Comparison of ENCODE assay signal across 20 cellular contexts in the genomic region with DNA sequence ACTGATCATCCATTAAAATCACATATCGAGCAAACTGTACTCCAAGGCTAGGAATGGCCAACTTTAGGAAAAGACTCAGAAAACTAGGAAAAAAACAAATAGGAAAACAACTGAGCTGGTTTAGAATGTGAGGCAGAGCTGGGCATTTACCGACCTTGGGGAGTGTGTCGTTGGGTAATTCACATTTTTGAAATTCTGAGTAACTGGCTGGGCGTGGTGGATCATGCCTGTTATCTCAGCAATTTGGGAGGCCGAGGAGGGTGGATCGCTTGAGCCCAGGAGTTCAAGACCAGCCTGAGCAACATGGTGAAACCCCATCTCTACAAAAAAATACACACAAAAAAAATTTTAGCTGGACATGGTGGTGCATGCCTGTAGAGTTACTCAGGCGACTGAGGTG.
DNase-seq lines count a peak whose midpoint lies in the region; ATAC-seq and TF ChIP-seq lines count a peak whose summit lies in the region.
"Had no signal": no experiment of that assay in that cellular context is flagged by ENCODE, and none has a peak within 500 bp of the region (broad histone marks: within the 10 kb centered on the region; RNA-seq: fewer than 3 reads in every experiment).

No MANE protein-coding gene starts in this region.

- H3K4me1 ChIP-seq in Peyer's patch = peaks cover 0 to 22% (median 3%) of the 10 kb centered on the region in 4 donors
- no peaks in the 10 kb centered on the region for H3K4me1 ChIP-seq in MM.1S (ENCODE audit: low read length)

- H3K9ac ChIP-seq in MM.1S (ENCODE audit: low read length) = no peak overlapping the region
- H3K9ac ChIP-seq: KMS-11 had no signal

- TF ChIP-seq CTCF in CD14-positive monocyte (IDR thresholded peaks at IDR 0.05) = no peak
- no peak for TF ChIP-seq CTCF in Peyer's patch (IDR thresholded peaks at IDR 0.05)
- no peak for TF ChIP-seq CTCF in fibroblast of the aortic adventitia (IDR thresholded peaks at IDR 0.05; ENCODE audit: insufficient read depth, low read length)
- TF ChIP-seq CTCF in omental fat pad (IDR thresholded peaks at IDR 0.05) = no peak
- no peak for TF ChIP-seq CTCF in lower leg skin (IDR thresholded peaks at IDR 0.05)
- no peak for TF ChIP-seq CTCF in MM.1S (IDR thresholded peaks at IDR 0.05; ENCODE audit: low read length)

- peak overlapping the region in 3 of 4 donors; percentile 37 to 72 (median 53) for H3K27ac ChIP-seq in Peyer's patch
- H3K27ac ChIP-seq in MM.1S (ENCODE audit: low read length) = no peak overlapping the region
- H3K27ac ChIP-seq: KMS-11 had no signal

- no peak for DNase-seq in CD14-positive monocyte (ENCODE audit: low spot score)
- peak in 1 of 3 donors; percentile 55 for DNase-seq in Peyer's patch
- DNase-seq in fibroblast of the aortic adventitia (ENCODE audit: low read depth) = peak; percentile 53
- no peak for DNase-seq in omental fat pad (ENCODE audit: low spot score)
- no peak for DNase-seq in cortex of kidney (lab: John Stamatoyannopoulos, UW)
- DNase-seq in lower leg skin (ENCODE audit: low spot score in 2 of 2) = no peak
- no peak for DNase-seq in MM.1S
- DNase-seq: activated CD4-positive, alpha-beta T cell treated with anti-CD3 and anti-CD28 coated beads for 1 hour; activated CD8-positive, alpha-beta memory T cell treated with anti-CD3 and anti-CD28 coated beads, Interleukin-2, amount 50 U/mL, for 48 hours; caudate nucleus; heart left ventricle; NCI-H146; NCI-H510A; sigmoid colon; stimulated activated naive CD4-positive, alpha-beta T cell had no signal

- peaks cover 0 to 1% (median 0%) of the 10 kb centered on the region in 3 donors for H3K27me3 Mint-ChIP-seq in CD14-positive monocyte (ENCODE audit: low read depth in 3 of 3)

- H3F3A ChIP-seq in MM.1S (ENCODE audit: insufficient read depth, low read length) = no peaks in the 10 kb centered on the region

- H3K4me1 Mint-ChIP-seq in CD14-positive monocyte = peaks cover 43% of the 10 kb centered on the region

- TF ChIP-seq POLR2A in Peyer's patch (IDR thresholded peaks at IDR 0.05) (no peak), lower leg skin (IDR thresholded peaks at IDR 0.05) (no peak)

- H3K4me3 Mint-ChIP-seq in CD14-positive monocyte = peak overlapping the region in 1 of 2 donors; percentile 20
- H3K4me3 Mint-ChIP-seq: T-helper 1 cell treated with Interleukin-12 subunit alpha and Interleukin-12 subunit beta and Interleukin-4 antibody, amounts not matched to agents 30 μg/mL and 1 μg/mL, for 36 hours had no signal

- H3K36me3 ChIP-seq in Peyer's patch = no peaks in the 10 kb centered on the region
- H3K36me3 ChIP-seq in MM.1S (replicated peaks; ENCODE audit: insufficient read depth, low read length) = no peaks in the 10 kb centered on the region
- H3K36me3 ChIP-seq: heart left ventricle, sigmoid colon had no signal

- H3K4me3 ChIP-seq in Peyer's patch (no peak overlapping the region), fibroblast of the aortic adventitia (ENCODE audit: low read depth, low read length) (no peak overlapping the region), lower leg skin (ENCODE audit: low read depth, poor library complexity, severe bottlenecking) (no peak overlapping the region), MM.1S (ENCODE audit: low read length) (no peak overlapping the region)
- H3K4me3 ChIP-seq: heart left ventricle, sigmoid colon had no signal

- 58% methylated on average over 7 of the region's 7 CpGs for WGBS in lower leg skin, 2 donors

- no peak overlapping the region for H3K4me2 ChIP-seq in MM.1S (ENCODE audit: low read depth, low read length)
- H3K4me2 ChIP-seq: KMS-11 had no signal

- H3K27ac Mint-ChIP-seq in CD14-positive monocyte = peak overlapping the region; percentile 85 to 94 (median 91)
- H3K27ac Mint-ChIP-seq: activated naive CD4-positive, alpha-beta T cell treated with anti-CD3 and anti-CD28 coated beads, Interleukin-2, amount 50 U/mL, for 72 hours; T-helper 1 cell treated with Interleukin-12 subunit alpha and Interleukin-12 subunit beta and Interleukin-4 antibody, amounts not matched to agents 30 μg/mL and 1 μg/mL, for 36 hours had no signal

- peaks cover 0 to 4% (median 3%) of the 10 kb centered on the region in 7 donors for H3K9me3 Mint-ChIP-seq in CD14-positive monocyte
- H3K9me3 Mint-ChIP-seq: activated naive CD4-positive, alpha-beta T cell treated with anti-CD3 and anti-CD28 coated beads, Interleukin-2, amount 50 U/mL, for 72 hours; T-helper 1 cell treated with Interleukin-12 subunit alpha and Interleukin-12 subunit beta and Interleukin-4 antibody, amounts not matched to agents 30 μg/mL and 1 μg/mL, for 36 hours had no signal

- no peaks in the 10 kb centered on the region for H3K27me3 ChIP-seq in Peyer's patch
- no peaks in the 10 kb centered on the region for H3K27me3 ChIP-seq in MM.1S (replicated peaks; ENCODE audit: insufficient read depth, low read length)
- H3K27me3 ChIP-seq: heart left ventricle, sigmoid colon had no signal

- intact Hi-C loops in CD14-positive monocyte (cut with micrococcal nuclease) = loop anchor here (5.0 to 10.0 kb wide), 5 partner anchors 147 to 297 kb away; no protein-coding TSS in a partner anchor
- intact Hi-C loops in lower leg skin (cut with DNase I; ENCODE audit: low total_unique reads) = loop anchor here (5.0 kb wide), 1 partner anchor 297 kb away; no protein-coding TSS in a partner anchor

- peak; percentile 84 for ATAC-seq in omental fat pad (ENCODE audit: low FRiP score)
- no peak for ATAC-seq in GM21529 (IDR thresholded peaks at IDR 0.05; ENCODE audit: unreplicated experiment)
- ATAC-seq: activated naive CD4-positive, alpha-beta T cell treated with anti-CD3 and anti-CD28 coated beads, Interleukin-2, amount 50 U/mL, for 72 hours; HCT116; heart left ventricle had no signal

- no peaks in the 10 kb centered on the region for H4K20me1 ChIP-seq in MM.1S (ENCODE audit: insufficient read depth, low read length)

- H3K79me2 ChIP-seq in MM.1S (ENCODE audit: low read length) = no peaks in the 10 kb centered on the region

- no peak overlapping the region for H2AFZ ChIP-seq in MM.1S (ENCODE audit: low read length)

- H3K9me3 ChIP-seq in Peyer's patch (no peaks in the 10 kb centered on the region), MM.1S (replicated peaks; ENCODE audit: insufficient read depth, low read length) (no peaks in the 10 kb centered on the region)
- H3K9me3 ChIP-seq: heart left ventricle, sigmoid colon had no signal

- H3K9me2 ChIP-seq in MM.1S (replicated peaks; ENCODE audit: insufficient read depth, low read length) = no peaks in the 10 kb centered on the region

- peaks cover 0 to 2% of the 10 kb centered on the region in 2 donors for H3K36me3 Mint-ChIP-seq in CD14-positive monocyte
- H3K36me3 Mint-ChIP-seq: activated naive CD4-positive, alpha-beta T cell treated with anti-CD3 and anti-CD28 coated beads, Interleukin-2, amount 50 U/mL, for 72 hours had no signal
